ENCODE assay signal across 11 cellular contexts in genomic region chr10:49061667-49062066, GRCh38.
"Had no signal": no experiment of that assay in that cellular context is flagged by ENCODE, and none has a peak within 500 bp of the region (broad histone marks: within the 10 kb centered on the region; RNA-seq: fewer than 3 reads in every experiment).

No MANE protein-coding gene starts in this region.

- DNase-seq: GM23248, GOT3, H7, H9, HCEC 1CT, HFFc6 had no signal

- H3K4me2 ChIP-seq: GM23338 had no signal

- H3K9me3 ChIP-seq: HAP-1 had no signal

- H3K27ac ChIP-seq: GM23248 had no signal

- H3K9ac ChIP-seq: GM23248 had no signal

- H3K36me3 ChIP-seq: HAP-1 had no signal

- H2AFZ ChIP-seq: GM23248, GM23338 had no signal

- ATAC-seq: GM23338, HCT116 had no signal

- H3K4me3 ChIP-seq: GM23248, GM23338, HAP-1 had no signal

- FAIRE-seq: H1, H54 had no signal

- H3K4me1 ChIP-seq: HAP-1 had no signal
